Comparison of ENCODE assay signal across 10 cellular contexts in the genomic region with DNA sequence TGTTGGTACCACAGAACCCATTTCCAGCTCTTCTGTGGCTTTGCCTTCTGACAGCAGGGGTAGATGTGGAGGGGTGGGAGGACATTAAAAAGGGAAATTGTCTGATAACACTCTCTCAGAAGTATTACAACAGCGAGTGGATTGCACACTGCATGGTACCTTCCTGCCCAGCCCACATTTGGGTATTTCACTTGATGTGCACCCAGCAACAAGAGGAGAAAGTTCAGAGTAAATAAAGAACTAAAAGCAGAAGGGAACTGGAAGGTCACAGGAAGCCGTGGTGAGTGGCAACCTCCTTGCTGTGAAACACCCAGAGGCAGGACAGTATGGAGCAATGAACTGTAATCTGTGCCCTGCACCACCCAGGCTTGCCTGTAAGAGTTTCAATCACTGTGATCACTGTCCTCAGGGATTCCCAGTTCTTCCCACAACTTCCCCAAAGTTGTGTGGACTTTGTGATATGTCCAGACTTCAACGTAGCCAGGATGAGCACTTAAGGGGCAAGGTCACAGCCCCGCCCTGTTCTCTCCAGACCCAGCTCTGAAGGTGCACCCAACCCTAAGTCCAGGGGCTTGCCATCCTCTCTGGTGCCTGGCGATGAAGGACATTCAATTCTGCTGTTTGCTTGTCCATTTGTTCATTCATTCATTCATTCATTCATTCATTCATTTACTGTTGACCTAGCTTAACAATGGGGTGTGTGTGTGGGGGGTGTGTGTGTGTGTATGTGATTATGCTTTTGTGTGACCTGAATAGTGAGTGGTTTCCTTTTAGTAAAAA. TPM values are rescaled to one million over a fixed set of nuclear protein-coding genes. Genes with fewer than 3 reads are reported as not detected.
A peak's percentile ranks its signal among the peaks of the same experiment; 100 is the strongest.
DNase-seq lines count a peak whose midpoint lies in the region; ATAC-seq, FAIRE-seq and TF ChIP-seq lines count a peak whose summit lies in the region.
"Had no signal": no experiment of that assay in that cellular context is flagged by ENCODE, and none has a peak within 500 bp of the region (broad histone marks: within the 10 kb centered on the region; RNA-seq: fewer than 3 reads in every experiment).

No MANE protein-coding gene starts in this region.

- H3K9me3 ChIP-seq in hepatocyte (ENCODE audit: low read depth) (no peaks in the 10 kb centered on the region), kidney (ENCODE audit: control insufficient read depth in 1 of 2, low read length in 2 of 2) (no peaks in the 10 kb centered on the region)

- no peaks in the 10 kb centered on the region for H3K36me3 ChIP-seq in hepatocyte (replicated peaks; ENCODE audit: insufficient read depth, low read depth)
- no peaks in the 10 kb centered on the region for H3K36me3 ChIP-seq in kidney (ENCODE audit: control insufficient read depth in 1 of 2, insufficient read depth in 2 of 2, low read length in 2 of 2)

- no peaks in the 10 kb centered on the region for H3K9me2 ChIP-seq in hepatocyte (replicated peaks; ENCODE audit: insufficient read depth)

- intact Hi-C loops in kidney (cut with DNase I): loop anchor here (10.0 kb wide), 1 partner anchor 90 kb away; no protein-coding TSS in a partner anchor

- ATAC-seq in GM21576 (IDR thresholded peaks at IDR 0.05; ENCODE audit: unreplicated experiment): peak; percentile 53

- no peaks in the 10 kb centered on the region for H3K36me3 Mint-ChIP-seq in activated naive CD4-positive, alpha-beta T cell treated with anti-CD3 and anti-CD28 coated beads, Interleukin-2, amount 50 U/mL, for 24 hours

- H3K9me3 Mint-ChIP-seq in activated naive CD4-positive, alpha-beta T cell treated with anti-CD3 and anti-CD28 coated beads, Interleukin-2, amount 50 U/mL, for 24 hours: no peaks in the 10 kb centered on the region

- peak overlapping the region; percentile 56 for H3K4me3 Mint-ChIP-seq in activated naive CD4-positive, alpha-beta T cell treated with anti-CD3 and anti-CD28 coated beads, Interleukin-2, amount 50 U/mL, for 24 hours

- H3K4me3 ChIP-seq in hepatocyte (no peak overlapping the region), kidney (ENCODE audit: low read length in 2 of 2) (no peak overlapping the region)

- no peaks in the 10 kb centered on the region for H3K27me3 Mint-ChIP-seq in activated naive CD4-positive, alpha-beta T cell treated with anti-CD3 and anti-CD28 coated beads, Interleukin-2, amount 50 U/mL, for 24 hours

- no peak overlapping the region for H3K9ac ChIP-seq in kidney (ENCODE audit: low read length in 2 of 2)

- H3K4me1 ChIP-seq in hepatocyte (ENCODE audit: insufficient read depth) (no peaks in the 10 kb centered on the region), kidney (ENCODE audit: control insufficient read depth in 1 of 2, insufficient read depth in 1 of 2, low read depth in 1 of 2, low read length in 2 of 2) (no peaks in the 10 kb centered on the region)

- WGBS in hepatocyte (ENCODE audit: low lambda C conversion rate, missing lambda C conversion rate): 81% methylated on average over 5 of the region's 5 CpGs

- H4K20me1 ChIP-seq in hepatocyte (ENCODE audit: insufficient read depth, poor library complexity, severe bottlenecking): no peaks in the 10 kb centered on the region

- no peaks in the 10 kb centered on the region for H3K27me3 ChIP-seq in hepatocyte

- H3K4me1 Mint-ChIP-seq in activated naive CD4-positive, alpha-beta T cell treated with anti-CD3 and anti-CD28 coated beads, Interleukin-2, amount 50 U/mL, for 24 hours: peaks cover 81% of the 10 kb centered on the region

- no peak for FAIRE-seq in kidney (lab: Jason Lieb, UNC)
- FAIRE-seq: colon had no signal

- H3K4me2 ChIP-seq in hepatocyte: no peak overlapping the region

- no peak overlapping the region for H3K27ac ChIP-seq in hepatocyte
- H3K27ac ChIP-seq in kidney (ENCODE audit: low read depth in 2 of 2, low read length in 2 of 2): no peak overlapping the region

- TF ChIP-seq CTCF in hepatocyte (IDR thresholded peaks at IDR 0.05; ENCODE audit: poor library complexity): no peak
- TF ChIP-seq CTCF in kidney (IDR thresholded peaks at IDR 0.05; ENCODE audit: borderline replicate concordance, extremely low read depth, insufficient read depth): no peak

- DNase-seq in SKM-1 treated with dmso at 0.1 percent for 144 hours (lab: John Stamatoyannopoulos, UW; ENCODE audit: unreplicated experiment) (peak; percentile 99), hepatocyte (ENCODE audit: low spot score) (no peak), iPS-NIHi7 (ENCODE audit: extremely low spot score) (no peak), islet precursor cell (no peak), kidney (no peak)
- peak; percentile 49 for DNase-seq in stimulated activated CD8-positive, alpha-beta memory T cell treated with anti-CD3 and anti-CD28 coated beads, Interleukin-4, amount 100 ng/mL, for 48 hours

- peak overlapping the region; percentile 64 for H3K27ac Mint-ChIP-seq in activated naive CD4-positive, alpha-beta T cell treated with anti-CD3 and anti-CD28 coated beads, Interleukin-2, amount 50 U/mL, for 24 hours

- H2AFZ ChIP-seq in hepatocyte: no peak overlapping the region

- H3K79me2 ChIP-seq in hepatocyte: no peaks in the 10 kb centered on the region

RNA-seq across cellular contexts. Expression of gene F5, which starts 18.7 kb away (rescaled TPM):
- total RNA-seq in hepatocyte (24.0 and 34.2 TPM in 2 replicates), kidney (3.8 TPM)
- polyA plus RNA-seq in hepatocyte (20.4 and 21.5 TPM in 2 replicates), kidney (ENCODE audit: insufficient read depth, low read depth, low replicate concordance) (5.1 TPM)
- total RNA-seq: RPMI7951 had no signal

RNA-seq across cellular contexts. Expression of gene SELP, which starts 25.0 kb away (rescaled TPM):
- total RNA-seq in hepatocyte (0.24 and 0.27 TPM in 2 replicates), kidney (19.4 TPM)
- polyA plus RNA-seq in hepatocyte (0.34 TPM in 1 of 2 replicates, not detected in the other), kidney (ENCODE audit: insufficient read depth, low read depth, low replicate concordance) (12.5 TPM)
- total RNA-seq: RPMI7951 had no signal

Comparison
In these comparisons a context has a peak if more than half of its experiments do, and no peak if none do; other contexts are left out.
1. DNase-seq: peak in SKM-1 treated with dmso at 0.1 percent for 144 hours (single experiment) and stimulated activated CD8-positive, alpha-beta memory T cell treated with anti-CD3 and anti-CD28 coated beads, Interleukin-4, amount 100 ng/mL, for 48 hours (single experiment); none in hepatocyte (single experiment), iPS-NIHi7 (single experiment), islet precursor cell (single experiment) and kidney (single experiment).
2. RNA of gene SELP, which starts 25.0 kb away (total RNA-seq): 19.4 TPM in kidney (single experiment); 0.24 to 0.27 TPM in hepatocyte; every median in the first group is over 10 times any median in the second.